7 cellular contexts compared by ENCODE assay signal in genomic region chr7:77536413-77537135, GRCh38.
DNase-seq lines count a peak whose midpoint lies in the region; ATAC-seq lines count a peak whose summit lies in the region.

No MANE protein-coding gene starts in this region.

- ATAC-seq in GM18519 (IDR thresholded peaks at IDR 0.05; ENCODE audit: low FRiP score, unreplicated experiment) (peak; percentile 90), HG03039 (IDR thresholded peaks at IDR 0.05; ENCODE audit: unreplicated experiment) (peak; percentile 91)

- DNase-seq in NCI-H2029 treated with DMSO at 0.1 percent for 48 hours (lab: John Stamatoyannopoulos, UW), result peak; percentile 89
- peak; percentile 98 for DNase-seq in T-helper 9 cell
- DNase-seq in astrocyte of the hippocampus (ENCODE audit: low read depth, low spot score), result peak; percentile 99
- peak; percentile 94 to 98 for DNase-seq in hippocampal formation (lab: John Stamatoyannopoulos, UW)
- DNase-seq in retina, result peak; percentile 95

Comparison
In these comparisons a context has a peak if more than half of its experiments do, and no peak if none do; other contexts are left out.
1. Peak in every context shown above with its lines: DNase-seq and ATAC-seq.